8 cellular contexts compared by ENCODE assay signal in genomic region chr3:136194409-136195257, GRCh38. TPM values are rescaled to one million over a fixed set of nuclear protein-coding genes. Genes with fewer than 3 reads are reported as not detected.
DNase-seq lines count a peak whose midpoint lies in the region; ATAC-seq and TF ChIP-seq lines count a peak whose summit lies in the region.

No MANE protein-coding gene starts in this region.

- peak overlapping the region; percentile 99 for H3K27ac ChIP-seq in substantia nigra (ENCODE audit: low read depth, low read length, poor library complexity, severe bottlenecking)

- peaks cover 51 to 73% of the 10 kb centered on the region in 2 donors for H3K4me1 Mint-ChIP-seq in natural killer cell treated with Interleukin-12 subunit alpha and Interleukin-12 subunit beta and Interleukin-15 and Interleukin-18, amount 100 ng/mL, for 72 hours (ENCODE audit: low read depth in 2 of 2)

- H3K9me3 Mint-ChIP-seq in natural killer cell treated with Interleukin-12 subunit alpha and Interleukin-12 subunit beta and Interleukin-15 and Interleukin-18, amount 100 ng/mL, for 72 hours: no peaks in the 10 kb centered on the region

- H3K27ac Mint-ChIP-seq in natural killer cell treated with Interleukin-12 subunit alpha and Interleukin-12 subunit beta and Interleukin-15 and Interleukin-18, amount 100 ng/mL, for 72 hours: peak overlapping the region; percentile 95 to 98

- peak overlapping the region; percentile 96 for H3K4me3 Mint-ChIP-seq in natural killer cell treated with Interleukin-12 subunit alpha and Interleukin-12 subunit beta and Interleukin-15 and Interleukin-18, amount 100 ng/mL, for 72 hours

- no peak for ATAC-seq in natural killer cell treated with Interleukin-12 subunit alpha and Interleukin-12 subunit beta and Interleukin-15 and Interleukin-18, amount 100 ng/mL, for 72 hours
- no peak for ATAC-seq in HG03565 (IDR thresholded peaks at IDR 0.05; ENCODE audit: unreplicated experiment)
- no peak for ATAC-seq in HG02610 (IDR thresholded peaks at IDR 0.05; ENCODE audit: unreplicated experiment)

- peaks cover 25% of the 10 kb centered on the region for H3K36me3 Mint-ChIP-seq in natural killer cell treated with Interleukin-12 subunit alpha and Interleukin-12 subunit beta and Interleukin-15 and Interleukin-18, amount 100 ng/mL, for 72 hours

- H3K27me3 Mint-ChIP-seq in natural killer cell treated with Interleukin-12 subunit alpha and Interleukin-12 subunit beta and Interleukin-15 and Interleukin-18, amount 100 ng/mL, for 72 hours: no peaks in the 10 kb centered on the region

- DNase-seq in ELR (ENCODE audit: low read depth): peak; percentile 50
- peak; percentile 56 for DNase-seq in NCI-H526 treated with DMSO at 0.1 percent for 48 hours (lab: John Stamatoyannopoulos, UW)
- peak; percentile 82 for DNase-seq in activated CD8-positive, alpha-beta memory T cell treated with anti-CD3 and anti-CD28 coated beads, Interleukin-2, amount 50 U/mL, for 48 hours
- DNase-seq in erythroblast (lab: John Stamatoyannopoulos, UW): peak; percentile 62 to 71
- peak; percentile 82 for DNase-seq in natural killer cell treated with Interleukin-12 subunit alpha and Interleukin-12 subunit beta and Interleukin-15 and Interleukin-18, amount 100 ng/mL, for 72 hours (ENCODE audit: low spot score)
- peak in 23 of 49 donors; percentile 1 to 61 (median 16) for DNase-seq in substantia nigra (lab: John Stamatoyannopoulos, UW)

- TF ChIP-seq POLR2A in erythroblast (IDR thresholded peaks at IDR 0.05; ENCODE audit: low read length): no peak

RNA-seq across cellular contexts. Expression of gene MSL2, which starts 1.5 kb away (rescaled TPM):
- 10 to 100 TPM; 48.7 to 57.6 TPM for total RNA-seq in natural killer cell treated with Interleukin-12 subunit alpha and Interleukin-12 subunit beta and Interleukin-15 and Interleukin-18, amount 100 ng/mL, for 72 hours

RNA-seq across cellular contexts. Expression of gene PCCB, which starts 55.5 kb away (rescaled TPM):
- total RNA-seq in natural killer cell treated with Interleukin-12 subunit alpha and Interleukin-12 subunit beta and Interleukin-15 and Interleukin-18, amount 100 ng/mL, for 72 hours: 10 to 100 TPM; 40.4 to 45.0 TPM
